In the genomic region with DNA sequence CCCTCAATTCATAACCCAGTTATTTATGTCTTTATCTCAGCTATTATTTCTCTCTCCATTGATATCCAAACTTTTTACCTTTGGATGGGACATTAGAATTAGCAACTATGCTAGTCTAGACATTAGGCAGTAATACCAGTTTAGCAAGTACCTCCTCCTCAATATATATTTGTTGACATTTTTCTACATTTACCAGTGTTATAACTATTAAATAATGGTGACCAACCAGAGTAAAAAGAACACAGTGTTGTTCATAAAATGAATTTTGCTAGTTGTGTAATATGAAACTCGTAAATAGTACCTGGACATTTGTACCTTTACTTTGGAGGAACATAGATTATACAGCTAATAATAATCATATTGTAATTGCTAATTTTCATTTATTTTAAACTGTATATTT, we compare ENCODE assay signal across 10 cellular contexts.
"Had no signal": no experiment of that assay in that cellular context is flagged by ENCODE, and none has a peak within 500 bp of the region (broad histone marks: within the 10 kb centered on the region; RNA-seq: fewer than 3 reads in every experiment).

No MANE protein-coding gene starts in this region.

- ATAC-seq: GM23338, HCT116 had no signal

- DNase-seq: GM23248, GOT3, H7, H9, HCEC 1CT, HFFc6 had no signal

- FAIRE-seq: H1 had no signal

- H3K4me3 ChIP-seq: GM23248, GM23338, HAP-1 had no signal
